Comparison of ENCODE assay signal across 12 cellular contexts in genomic region chr10:79176949-79177602, GRCh38.
A peak's percentile ranks its signal among the peaks of the same experiment; 100 is the strongest.
DNase-seq lines count a peak whose midpoint lies in the region; ATAC-seq, FAIRE-seq and TF ChIP-seq lines count a peak whose summit lies in the region.
"Had no signal": no experiment of that assay in that cellular context is flagged by ENCODE, and none has a peak within 500 bp of the region (broad histone marks: within the 10 kb centered on the region; RNA-seq: fewer than 3 reads in every experiment).

No MANE protein-coding gene starts in this region.

- H3K9me3 ChIP-seq in colonic mucosa (no peaks in the 10 kb centered on the region), HepG2 (ENCODE audit: low read length) (no peaks in the 10 kb centered on the region), spleen (no peaks in the 10 kb centered on the region), MG63 (no peaks in the 10 kb centered on the region)

- H3K79me2 ChIP-seq in HepG2 (ENCODE audit: insufficient read depth, low read length): peaks cover 6% of the 10 kb centered on the region

- ATAC-seq in HepG2 (peak; percentile 84), WTC11 (no peak)

- no peak for TF ChIP-seq POLR2A in HepG2 (IDR thresholded peaks at IDR 0.05; ENCODE audit: insufficient read depth in 1 of 2, low read depth in 2 of 2, low read length in 2 of 2)
- no peak for TF ChIP-seq POLR2A in spleen (IDR thresholded peaks at IDR 0.05)

- H3K9me3 Mint-ChIP-seq in HFFc6 (no peaks in the 10 kb centered on the region), WTC11 (no peaks in the 10 kb centered on the region)
- H3K9me3 Mint-ChIP-seq: memory B cell; T-helper 1 cell treated with Interleukin-12 subunit alpha and Interleukin-12 subunit beta and Interleukin-4 antibody, amounts not matched to agents 30 μg/mL and 1 μg/mL, for 36 hours had no signal

- no peaks in the 10 kb centered on the region for H3K36me3 ChIP-seq in colonic mucosa
- H3K36me3 ChIP-seq in HepG2 (replicated peaks in 1 of 2; ENCODE audit: control insufficient read depth in 1 of 2, insufficient read depth in 2 of 2, low read length in 2 of 2): peaks cover 15 to 62% of the 10 kb centered on the region in 2 experiments
- peaks cover 0 to 35% (median 0%) of the 10 kb centered on the region in 6 donors for H3K36me3 ChIP-seq in spleen
- H3K36me3 ChIP-seq in MG63: peaks cover 71% of the 10 kb centered on the region

- peak overlapping the region; percentile 26 for H3K4me3 Mint-ChIP-seq in HFFc6
- H3K4me3 Mint-ChIP-seq in WTC11: no peak overlapping the region
- H3K4me3 Mint-ChIP-seq: memory B cell; T-helper 1 cell treated with Interleukin-12 subunit alpha and Interleukin-12 subunit beta and Interleukin-4 antibody, amounts not matched to agents 30 μg/mL and 1 μg/mL, for 36 hours had no signal

- intact Hi-C loops in colonic mucosa (cut with DNase I): no loop called here
- intact Hi-C loops in HepG2 (cut with micrococcal nuclease; ENCODE audit: unreplicated experiment): no loop called here
- intact Hi-C loops in spleen (cut with DNase I; ENCODE audit: low total_unique reads): no loop called here

- H3K27me3 ChIP-seq in colonic mucosa: no peaks in the 10 kb centered on the region
- H3K27me3 ChIP-seq in HepG2 (ENCODE audit: control insufficient read depth in 1 of 2, insufficient read depth in 2 of 2, low read length in 2 of 2): no peaks in the 10 kb centered on the region
- no peaks in the 10 kb centered on the region for H3K27me3 ChIP-seq in spleen (replicated peaks in 1 of 7)
- H3K27me3 ChIP-seq in MG63: no peaks in the 10 kb centered on the region

- H3K9ac ChIP-seq in colonic mucosa (ENCODE audit: low read depth in 2 of 2, low read length in 2 of 2) (no peak overlapping the region), HepG2 (ENCODE audit: insufficient read depth, low read depth, low read length) (peak overlapping the region; percentile 52; the same call in 1 of the 2 replicates)

- peaks cover under 1% of the 10 kb centered on the region for H3K4me1 ChIP-seq in colonic mucosa
- peaks cover 84% of the 10 kb centered on the region for H3K4me1 ChIP-seq in HepG2 (ENCODE audit: insufficient read depth, low read length)
- H3K4me1 ChIP-seq in spleen: peaks cover 20 to 98% (median 63%) of the 10 kb centered on the region in 6 donors

- no TSS peak for BruUV-seq in HepG2 (replicated peaks; lab: Mats Ljungman, UMichigan)

- H3K36me3 Mint-ChIP-seq in HFFc6 (ENCODE audit: low read depth) (no peaks in the 10 kb centered on the region), WTC11 (no peaks in the 10 kb centered on the region)
- H3K36me3 Mint-ChIP-seq: memory B cell had no signal

- H4K20me1 ChIP-seq in HepG2 (ENCODE audit: insufficient read depth, low read length): no peaks in the 10 kb centered on the region

- H3K4me3 ChIP-seq in colonic mucosa (no peak overlapping the region), HepG2 (replicated peaks in 1 of 3; ENCODE audit: insufficient read depth in 1 of 3, low read depth in 2 of 3, low read length in 3 of 3) (no peak overlapping the region), spleen (no peak overlapping the region), MG63 (no peak overlapping the region)

- 71% methylated on average over 7 of the region's 18 CpGs for WGBS in HepG2 (ENCODE audit: low lambda C conversion rate)
- WGBS in spleen, 5 donors: 39 to 46% (median 44%) methylated on average over 13 to 18 of the region's 18 CpGs

- no peak for TF ChIP-seq RAD21 in HepG2 (CRISPR knock-in tag; IDR thresholded peaks at IDR 0.05)

- H3K4me2 ChIP-seq in HepG2 (ENCODE audit: low read depth, low read length): peak overlapping the region; percentile 20; the same call in 1 of the 2 replicates

- DNase-seq in HFFc6 (no peak), colonic mucosa (no peak), HepG2 (ENCODE audit: low spot score) (peak; percentile 65), spleen (no peak), MG63 (no peak), WTC11 (ENCODE audit: low spot score) (no peak), RCC 7860 (ENCODE audit: low spot score) (no peak)
- no peak for DNase-seq in activated CD8-positive, alpha-beta memory T cell treated with anti-CD3 and anti-CD28 coated beads for 24 hours
- DNase-seq: effector CD4-positive, alpha-beta T cell; NCI-H510A had no signal

- CTCF ChIA-PET in HepG2 (lab: Yijun Ruan, JAX; ENCODE audit: low intra/inter-chr PET ratio, low total read pairs): no interaction called here
- CTCF ChIA-PET in WTC11 (lab: Charles Lee): interaction anchor here (1.6 to 3.4 kb wide), 2 partner anchors 12 to 18 kb away, joined by 3 to 17 read pairs; no protein-coding TSS in a partner anchor

- peaks cover 7% of the 10 kb centered on the region for H3K27me3 Mint-ChIP-seq in HFFc6 (ENCODE audit: insufficient read depth)
- H3K27me3 Mint-ChIP-seq in WTC11 (ENCODE audit: low read depth): no peaks in the 10 kb centered on the region

- POLR2A ChIA-PET in HepG2 (lab: Yijun Ruan, JAX) (interaction anchor here (0.5 to 2.0 kb wide), 6 partner anchors 8 to 106 kb away, joined by 3 to 5 read pairs (median 3); no protein-coding TSS in a partner anchor), WTC11 (lab: Charles Lee) (interaction anchor here (1.0 kb wide), 1 partner anchor 108 kb away, joined by 3 read pairs; the partner anchor contains the start of gene ZMIZ1)

- in situ Hi-C loops in HepG2 (cut with HindIII; ENCODE audit: extremely low pct_ligation_motif_present, low pct_unique_long_range_greater_than_20kb): loop anchor here (25.0 kb wide), 1 partner anchor 90 kb away; no protein-coding TSS in a partner anchor

- no peak for TF ChIP-seq CTCF in HFFc6 (IDR thresholded peaks at IDR 0.05)
- TF ChIP-seq CTCF in colonic mucosa (IDR thresholded peaks at IDR 0.05): no peak
- peak; percentile 15; the same call in 1 of the 2 replicates for TF ChIP-seq CTCF in HepG2 (CRISPR knock-in tag; IDR thresholded peaks at IDR 0.05)
- TF ChIP-seq CTCF in spleen (IDR thresholded peaks at IDR 0.05 in 8 of 11, conservative IDR thresholded peaks at IDR 0.05 in 3 of 11): no peak
- TF ChIP-seq CTCF in WTC11 (IDR thresholded peaks at IDR 0.05): no peak

- no peak; a peak in 1 of 4 replicates for TF ChIP-seq EP300 in HepG2 (IDR thresholded peaks at IDR 0.05; ENCODE audit: low read depth in 2 of 2, low read length in 2 of 2)
- no peak; the same call in 1 of the 2 replicates for TF ChIP-seq EP300 in HepG2 (CRISPR knock-in tag; IDR thresholded peaks at IDR 0.05; ENCODE audit: borderline replicate concordance)

- H2AFZ ChIP-seq in HepG2 (ENCODE audit: low read length): no peak overlapping the region

- FAIRE-seq in HepG2 (lab: Jason Lieb, UNC) (peak; percentile 44), RCC 7860 (lab: Jason Lieb, UNC) (no peak)

- H3K27ac ChIP-seq in colonic mucosa (peak overlapping the region; percentile 27), HepG2 (ENCODE audit: extremely low read length, insufficient read depth, low read length) (peak overlapping the region; percentile 77), spleen (peak overlapping the region; percentile 57 to 95 (median 77))

- peaks cover 88% of the 10 kb centered on the region for H3K4me1 Mint-ChIP-seq in HFFc6 (ENCODE audit: low read depth)
- peaks cover 24% of the 10 kb centered on the region for H3K4me1 Mint-ChIP-seq in WTC11
- H3K4me1 Mint-ChIP-seq: memory B cell had no signal

- H3K27ac Mint-ChIP-seq in HFFc6: peak overlapping the region; percentile 93
- H3K27ac Mint-ChIP-seq in WTC11: no peak overlapping the region
- H3K27ac Mint-ChIP-seq: memory B cell had no signal

TF ChIP-seq in HepG2, 621 proteins besides CTCF, POLR2A, EP300 and RAD21 (continues in another document):
- TF ChIP-seq ZNF367 (CRISPR knock-in tag; IDR thresholded peaks at IDR 0.05; ENCODE audit: borderline replicate concordance): no peak
- TF ChIP-seq RCOR2 (CRISPR knock-in tag; IDR thresholded peaks at IDR 0.05): no peak
- no peak for TF ChIP-seq CHCHD3 (CRISPR knock-in tag; IDR thresholded peaks at IDR 0.05)
- TF ChIP-seq GPBP1L1 (CRISPR knock-in tag; IDR thresholded peaks at IDR 0.05): no peak
- no peak for TF ChIP-seq CREBL2 (CRISPR knock-in tag; IDR thresholded peaks at IDR 0.05; ENCODE audit: borderline replicate concordance)
- TF ChIP-seq ADNP (CRISPR knock-in tag; IDR thresholded peaks at IDR 0.05): peak; percentile 23; the same call in 1 of the 2 replicates
- TF ChIP-seq ZNF468 (CRISPR knock-in tag; IDR thresholded peaks at IDR 0.05): no peak

TF ChIP-seq in WTC11, 78 proteins besides CTCF, POLR2A, EP300 and RAD21:
- TF ChIP-seq, protein P1, sequence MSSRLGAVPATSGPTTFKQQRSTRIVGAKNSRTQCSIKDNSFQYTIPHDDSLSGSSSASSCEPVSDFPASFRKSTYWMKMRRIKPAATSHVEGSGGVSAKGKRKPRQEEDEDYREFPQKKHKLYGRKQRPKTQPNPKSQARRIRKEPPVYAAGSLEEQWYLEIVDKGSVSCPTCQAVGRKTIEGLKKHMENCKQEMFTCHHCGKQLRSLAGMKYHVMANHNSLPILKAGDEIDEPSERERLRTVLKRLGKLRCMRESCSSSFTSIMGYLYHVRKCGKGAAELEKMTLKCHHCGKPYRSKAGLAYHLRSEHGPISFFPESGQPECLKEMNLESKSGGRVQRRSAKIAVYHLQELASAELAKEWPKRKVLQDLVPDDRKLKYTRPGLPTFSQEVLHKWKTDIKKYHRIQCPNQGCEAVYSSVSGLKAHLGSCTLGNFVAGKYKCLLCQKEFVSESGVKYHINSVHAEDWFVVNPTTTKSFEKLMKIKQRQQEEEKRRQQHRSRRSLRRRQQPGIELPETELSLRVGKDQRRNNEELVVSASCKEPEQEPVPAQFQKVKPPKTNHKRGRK (CRISPR knock-in tag; IDR thresholded peaks at IDR 0.05; ENCODE audit: borderline replicate concordance): no peak
- TF ChIP-seq EMX1 (CRISPR knock-in tag; IDR thresholded peaks at IDR 0.05) (no peak), TEAD1 (CRISPR knock-in tag; IDR thresholded peaks at IDR 0.05) (no peak), CREB1 (CRISPR knock-in tag; IDR thresholded peaks at IDR 0.05) (no peak), ZNF423 (CRISPR knock-in tag; IDR thresholded peaks at IDR 0.05) (no peak)
TF ChIP-seq in WTC11: peak in this region for 0.

Comparison
In these comparisons a context has a peak if more than half of its experiments do, and no peak if none do; other contexts are left out.
1. H3K27ac ChIP-seq: peak in every context shown above with its lines; median percentile 77 in HepG2; 77 in spleen; 27 in colonic mucosa.